In the genomic region with DNA sequence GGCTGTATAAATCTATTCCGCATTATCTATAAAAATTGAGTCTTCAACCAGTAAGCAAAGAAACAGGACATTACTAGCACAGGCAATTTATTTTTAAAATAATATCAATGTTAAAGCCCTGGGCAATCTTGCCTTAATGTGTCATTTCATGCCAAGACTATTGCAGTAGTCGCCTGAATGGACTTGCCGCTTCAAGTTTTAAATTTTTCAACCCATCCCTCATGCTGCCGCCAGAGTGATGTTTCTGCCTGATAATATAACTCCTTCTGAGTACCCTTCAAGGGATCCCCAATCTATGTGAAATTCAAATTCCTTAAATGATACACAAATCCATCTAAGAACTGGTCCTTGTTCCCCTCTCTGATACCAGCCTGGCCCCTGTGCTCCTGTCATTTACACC, we compare ENCODE assay signal across 15 cellular contexts.
DNase-seq lines count a peak whose midpoint lies in the region; ATAC-seq and TF ChIP-seq lines count a peak whose summit lies in the region.
"Had no signal": no experiment of that assay in that cellular context is flagged by ENCODE, and none has a peak within 500 bp of the region (broad histone marks: within the 10 kb centered on the region; RNA-seq: fewer than 3 reads in every experiment).

No MANE protein-coding gene starts in this region.

- CTCF ChIA-PET in MCF 10A (lab: Yijun Ruan, JAX), result interaction anchor here (1.3 to 1.9 kb wide), 2 partner anchors 62 to 66 kb away, joined by 4 to 19 read pairs; partner anchors contain the start of gene PRSS12

- H3K27ac ChIP-seq in breast epithelium (no peak overlapping the region), foreskin keratinocyte (peak overlapping the region; percentile 94), adrenal gland (no peak overlapping the region)
- H3K27ac ChIP-seq: 22Rv1, A549, C4-2B had no signal

- H3K4me3 ChIP-seq in breast epithelium (no peak overlapping the region), epithelial cell of esophagus (ENCODE audit: low read length) (no peak overlapping the region), adrenal gland (no peak overlapping the region)
- H3K4me3 ChIP-seq: A549 had no signal

- no peak for DNase-seq in MCF 10A (ENCODE audit: unreplicated experiment)
- DNase-seq in breast epithelium (ENCODE audit: low spot score in 2 of 2), result no peak
- DNase-seq in epithelial cell of esophagus (ENCODE audit: low read depth), result peak; percentile 59
- DNase-seq in foreskin keratinocyte, result peak; percentile 70 to 72
- no peak for DNase-seq in CD14-positive monocyte (ENCODE audit: low spot score)
- no peak for DNase-seq in adrenal gland
- DNase-seq: AML-193; CD4-positive, alpha-beta memory T cell; GOT3; H7 had no signal

- no peaks in the 10 kb centered on the region for H3K27me3 Mint-ChIP-seq in MCF 10A (ENCODE audit: insufficient read depth, unreplicated experiment)
- H3K27me3 Mint-ChIP-seq in CD14-positive monocyte (ENCODE audit: low read depth in 3 of 3), result peaks cover 0 to 1% (median 0%) of the 10 kb centered on the region in 3 donors
- H3K27me3 Mint-ChIP-seq: CD4-positive, alpha-beta memory T cell had no signal

- H3K9me3 ChIP-seq in breast epithelium, result no peaks in the 10 kb centered on the region
- H3K9me3 ChIP-seq in adrenal gland (replicated peaks in 1 of 3), result no peaks in the 10 kb centered on the region
- H3K9me3 ChIP-seq: A549 had no signal

- peaks cover 0 to 3% of the 10 kb centered on the region in 2 donors for H3K4me1 ChIP-seq in breast epithelium
- peaks cover 31% of the 10 kb centered on the region for H3K4me1 ChIP-seq in foreskin keratinocyte
- H3K4me1 ChIP-seq in adrenal gland (replicated peaks in 1 of 2), result peaks cover 0 to 4% of the 10 kb centered on the region in 2 donors

- BruUV-seq in MCF 10A (replicated peaks; lab: Mats Ljungman, UMichigan), result no TSS peak

- TF ChIP-seq CTCF in MCF 10A (IDR thresholded peaks at IDR 0.05; ENCODE audit: unreplicated experiment), result no peak
- TF ChIP-seq CTCF in breast epithelium (IDR thresholded peaks at IDR 0.05), result no peak
- no peak for TF ChIP-seq CTCF in epithelial cell of esophagus (IDR thresholded peaks at IDR 0.05; ENCODE audit: insufficient read depth, low read depth, low read length, missing control alignments)
- TF ChIP-seq CTCF in foreskin keratinocyte (conservative IDR thresholded peaks at IDR 0.05), result no peak
- TF ChIP-seq CTCF in CD14-positive monocyte (IDR thresholded peaks at IDR 0.05), result no peak
- no peak for TF ChIP-seq CTCF in adrenal gland (IDR thresholded peaks at IDR 0.05)

- intact Hi-C loops in MCF 10A (cut with micrococcal nuclease) (loop anchor here (1.0 to 10.0 kb wide), 2 partner anchors 65 to 399 kb away; partner anchors contain the start of gene METTL14), breast epithelium (cut with DNase I; ENCODE audit: low total_unique reads) (no loop called here), CD14-positive monocyte (cut with micrococcal nuclease) (no loop called here), adrenal gland (cut with DNase I) (loop anchor here in 1 of 2 donors (5.0 kb wide), 1 partner anchor 66 kb away; the partner anchor contains the start of gene PRSS12)

- H3K36me3 ChIP-seq in breast epithelium, result no peaks in the 10 kb centered on the region
- no peaks in the 10 kb centered on the region for H3K36me3 ChIP-seq in adrenal gland (replicated peaks in 1 of 2)

- H3K27ac Mint-ChIP-seq in MCF 10A (ENCODE audit: low read depth, unreplicated experiment), result peak overlapping the region; percentile 81
- no peak overlapping the region for H3K27ac Mint-ChIP-seq in CD14-positive monocyte
- H3K27ac Mint-ChIP-seq: CD4-positive, alpha-beta memory T cell had no signal

- H3K9me3 Mint-ChIP-seq in MCF 10A (ENCODE audit: unreplicated experiment) (no peaks in the 10 kb centered on the region), CD14-positive monocyte (peaks cover 0 to 2% (median 0%) of the 10 kb centered on the region in 7 donors)
- H3K9me3 Mint-ChIP-seq: CD4-positive, alpha-beta memory T cell had no signal

- TF ChIP-seq POLR2A in breast epithelium (IDR thresholded peaks at IDR 0.05) (no peak), adrenal gland (IDR thresholded peaks at IDR 0.05) (no peak)

- POLR2A ChIA-PET in MCF 10A (lab: Yijun Ruan, JAX), result interaction anchor here (0.8 to 3.0 kb wide), 3 partner anchors 14 to 112 kb away, joined by 4 to 13 read pairs (median 4); partner anchors contain the start of gene PRSS12

- WGBS in adrenal gland, 4 donors, result 98 to 100% (median 99%) methylated on average over 4 of the region's 4 CpGs

- H3K27me3 ChIP-seq in breast epithelium (no peaks in the 10 kb centered on the region), foreskin keratinocyte (no peaks in the 10 kb centered on the region), adrenal gland (no peaks in the 10 kb centered on the region)

- peaks cover 47% of the 10 kb centered on the region for H3K4me1 Mint-ChIP-seq in MCF 10A (ENCODE audit: insufficient read depth, unreplicated experiment)
- H3K4me1 Mint-ChIP-seq in CD14-positive monocyte, result peaks cover 22% of the 10 kb centered on the region

- ATAC-seq in foreskin keratinocyte, result no peak
- ATAC-seq in HG03439 (IDR thresholded peaks at IDR 0.05; ENCODE audit: unreplicated experiment), result no peak
- ATAC-seq: A549, HCT116 had no signal

- H3K36me3 Mint-ChIP-seq in MCF 10A (ENCODE audit: insufficient read depth, unreplicated experiment) (peaks cover 22% of the 10 kb centered on the region), CD14-positive monocyte (peaks cover 4 to 7% of the 10 kb centered on the region in 2 donors)

- H3K4me3 Mint-ChIP-seq in MCF 10A (ENCODE audit: unreplicated experiment) (no peak overlapping the region), CD14-positive monocyte (no peak overlapping the region)
- H3K4me3 Mint-ChIP-seq: CD4-positive, alpha-beta memory T cell had no signal

Comparison
In these comparisons a context has a peak if more than half of its experiments do, and no peak if none do; other contexts are left out.
1. DNase-seq: peak in epithelial cell of esophagus (single experiment) and foreskin keratinocyte (2 of 2); none in MCF 10A (single experiment), breast epithelium (0 of 2), CD14-positive monocyte (single experiment) and adrenal gland (0 of 7).